8 cellular contexts compared by ENCODE assay signal in the genomic region with DNA sequence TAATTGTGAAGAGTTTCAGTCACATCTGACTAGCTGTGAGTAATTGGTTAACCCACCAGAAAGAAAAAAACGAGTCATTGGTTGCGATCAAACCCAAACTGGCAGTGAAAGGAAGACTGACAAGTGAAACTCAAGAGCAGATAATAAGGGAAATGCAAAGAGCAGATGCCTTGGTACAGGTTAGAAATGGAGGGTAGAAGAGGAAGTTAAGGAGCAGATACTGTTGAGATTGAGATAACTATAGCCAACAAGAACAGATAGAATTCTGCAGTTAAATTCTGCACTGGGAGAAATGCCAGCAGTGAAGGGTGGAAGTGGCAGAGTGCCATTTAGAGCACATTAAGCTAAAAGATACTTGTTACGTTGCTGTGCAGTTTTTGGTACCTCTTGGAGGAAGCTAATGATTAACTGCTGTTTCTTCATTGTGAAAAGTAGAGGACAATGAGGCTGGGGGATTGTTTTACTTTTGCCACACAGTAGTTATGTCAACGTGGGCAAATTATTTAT.
A peak's percentile ranks its signal among the peaks of the same experiment; 100 is the strongest.
DNase-seq lines count a peak whose midpoint lies in the region; ATAC-seq and TF ChIP-seq lines count a peak whose summit lies in the region.

No MANE protein-coding gene starts in this region.

- intact Hi-C loops in OCI-LY7 (cut with micrococcal nuclease; ENCODE audit: unreplicated experiment), result no loop called here
- intact Hi-C loops in posterior vena cava (cut with DNase I), result no loop called here

- BruUV-seq in OCI-LY7 (replicated peaks; lab: Mats Ljungman, UMichigan), result no TSS peak

- no peaks in the 10 kb centered on the region for H3K9me2 ChIP-seq in OCI-LY7 (ENCODE audit: insufficient read depth, low read length)

- H3K36me3 ChIP-seq in OCI-LY7 (ENCODE audit: insufficient read depth, low read length), result peaks cover 45% of the 10 kb centered on the region

- H3K79me2 ChIP-seq in OCI-LY7 (ENCODE audit: insufficient read depth, low read depth, low read length), result peaks cover 5% of the 10 kb centered on the region; the same call in 1 of the 2 replicates

- peak; percentile 80 for DNase-seq in GF-D8 (lab: John Stamatoyannopoulos, UW)
- DNase-seq in OCI-LY7 (ENCODE audit: low spot score), result peak; percentile 7
- peak; percentile 72 for DNase-seq in fibroblast of peridontal ligament (ENCODE audit: extremely low read depth)
- peak; percentile 13 for DNase-seq in stromal cell of bone marrow (ENCODE audit: low read depth)
- DNase-seq in posterior vena cava (ENCODE audit: low spot score), result no peak
- no peak for DNase-seq in activated CD4-positive, CD25-positive, alpha-beta regulatory T cell (lab: John Stamatoyannopoulos, UW)

- no peaks in the 10 kb centered on the region for H4K20me1 ChIP-seq in OCI-LY7 (ENCODE audit: insufficient read depth, low read length)

- H3K4me3 ChIP-seq in OCI-LY7 (ENCODE audit: low read depth, low read length, poor library complexity, severe bottlenecking), result no peak overlapping the region

- H3K4me2 ChIP-seq in OCI-LY7 (ENCODE audit: low read length), result no peak overlapping the region

- H2AFZ ChIP-seq in OCI-LY7 (ENCODE audit: low read length), result no peak overlapping the region

- H3K4me1 ChIP-seq in OCI-LY7 (ENCODE audit: insufficient read depth, low read length, poor library complexity, severe bottlenecking), result peaks cover 13% of the 10 kb centered on the region

- CTCF ChIA-PET in OCI-LY7 (lab: Charles Lee; ENCODE audit: unreplicated experiment), result no interaction called here

- H3K27ac ChIP-seq in OCI-LY7 (ENCODE audit: low read depth, low read length, poor library complexity, severe bottlenecking), result no peak overlapping the region

- H3K9me3 ChIP-seq in OCI-LY7 (ENCODE audit: low read length), result no peaks in the 10 kb centered on the region

- POLR2A ChIA-PET in OCI-LY7 (lab: Charles Lee), result interaction anchor here (0.7 to 0.9 kb wide), 3 partner anchors 52 to 91 kb away, joined by 3 read pairs; no protein-coding TSS in a partner anchor

- TF ChIP-seq CTCF in OCI-LY7 (conservative IDR thresholded peaks at IDR 0.05; ENCODE audit: low read length), result no peak

- ATAC-seq in GM19397 (IDR thresholded peaks at IDR 0.05; ENCODE audit: unreplicated experiment), result peak; percentile 90
- ATAC-seq in HG03280 (IDR thresholded peaks at IDR 0.05; ENCODE audit: unreplicated experiment), result peak; percentile 67

Comparison
In these comparisons a context has a peak if more than half of its experiments do, and no peak if none do; other contexts are left out.
1. DNase-seq: peak in GF-D8 (single experiment), OCI-LY7 (single experiment), fibroblast of peridontal ligament (single experiment) and stromal cell of bone marrow (single experiment); none in posterior vena cava (single experiment) and activated CD4-positive, CD25-positive, alpha-beta regulatory T cell (0 of 4).